Comparison of ENCODE assay signal across 18 cellular contexts in the genomic region with DNA sequence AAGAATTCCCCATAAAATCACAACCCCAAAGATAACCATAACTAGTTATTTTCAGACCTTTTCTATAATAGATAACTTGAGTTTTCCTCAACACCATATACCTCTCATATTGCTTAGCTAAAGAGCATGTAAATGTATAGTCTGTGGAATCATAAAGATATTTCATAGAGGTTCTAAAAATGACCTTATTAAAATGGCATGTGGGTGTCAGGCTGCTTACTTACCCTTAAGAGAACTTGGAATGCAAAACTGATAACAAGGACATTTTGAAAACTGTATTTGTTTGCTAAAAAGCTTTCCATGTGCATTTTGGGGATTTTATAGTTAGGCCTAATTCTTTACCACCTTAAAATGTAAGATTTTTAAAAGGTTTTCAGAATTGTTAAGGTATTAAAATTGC.
"Had no signal": no experiment of that assay in that cellular context is flagged by ENCODE, and none has a peak within 500 bp of the region (broad histone marks: within the 10 kb centered on the region; RNA-seq: fewer than 3 reads in every experiment).

No MANE protein-coding gene starts in this region.

- DNase-seq: activated CD4-positive, alpha-beta memory T cell treated with anti-CD3 and anti-CD28 coated beads for 36 hours; activated CD4-positive, alpha-beta T cell treated with anti-CD3 and anti-CD28 coated beads for 1 hour; activated naive CD4-positive, alpha-beta T cell treated with anti-CD3 and anti-CD28 coated beads for 36 hours; adrenal gland; dorsolateral prefrontal cortex; foreskin melanocyte; heart left ventricle; left ventricle myocardium superior; T-cell; T1000; tibial artery had no signal

- H3K4me3 ChIP-seq: adrenal gland, heart left ventricle, skin epidermis, tibial artery, vagina had no signal

- H2AFZ ChIP-seq: parathyroid adenoma had no signal

- H3K9me3 Mint-ChIP-seq: activated CD4-positive, alpha-beta memory T cell treated with anti-CD3 and anti-CD28 coated beads for 36 hours; activated naive CD4-positive, alpha-beta T cell treated with anti-CD3 and anti-CD28 coated beads for 36 hours; activated T-helper 1 cell treated with anti-CD3 and anti-CD28 coated beads, Interleukin-12 subunit alpha, Interleukin-12 subunit beta, Interleukin-2, Interleukin-4 antibody, amounts not matched to agents 30 ng/mL and 10 ng/mL and 1 ng/mL, durations not matched to agents 14 hours and 24 hours and 36 hours; neural crest cell; T-cell had no signal

- H3K36me3 ChIP-seq: adrenal gland, heart left ventricle, tibial artery, vagina had no signal

- H3K9me3 ChIP-seq: adrenal gland, heart left ventricle, tibial artery, vagina had no signal

- H3K27ac Mint-ChIP-seq: activated CD4-positive, alpha-beta memory T cell treated with anti-CD3 and anti-CD28 coated beads for 36 hours; activated naive CD4-positive, alpha-beta T cell treated with anti-CD3 and anti-CD28 coated beads for 36 hours; activated T-helper 1 cell treated with anti-CD3 and anti-CD28 coated beads, Interleukin-12 subunit alpha, Interleukin-12 subunit beta, Interleukin-2, Interleukin-4 antibody, amounts not matched to agents 30 ng/mL and 10 ng/mL and 1 ng/mL, durations not matched to agents 14 hours and 24 hours and 36 hours; T-cell had no signal

- H3K27me3 Mint-ChIP-seq: activated CD4-positive, alpha-beta memory T cell treated with anti-CD3 and anti-CD28 coated beads for 36 hours; T-cell had no signal

- H3K27me3 ChIP-seq: adrenal gland, dorsolateral prefrontal cortex, heart left ventricle, tibial artery, vagina had no signal

- ATAC-seq: esophagus mucosa, heart left ventricle, left ventricle myocardium superior, T-cell had no signal

- H3K9ac ChIP-seq: parathyroid adenoma had no signal

- H3K4me3 Mint-ChIP-seq: activated CD4-positive, alpha-beta memory T cell treated with anti-CD3 and anti-CD28 coated beads for 36 hours; activated naive CD4-positive, alpha-beta T cell treated with anti-CD3 and anti-CD28 coated beads for 36 hours; activated T-helper 1 cell treated with anti-CD3 and anti-CD28 coated beads, Interleukin-12 subunit alpha, Interleukin-12 subunit beta, Interleukin-2, Interleukin-4 antibody, amounts not matched to agents 30 ng/mL and 10 ng/mL and 1 ng/mL, durations not matched to agents 14 hours and 24 hours and 36 hours; neural crest cell; T-cell had no signal

- FAIRE-seq: endometrium had no signal

- H3K27ac ChIP-seq: adrenal gland, heart left ventricle, parathyroid adenoma, skin epidermis, tibial artery, vagina had no signal

- H3K36me3 Mint-ChIP-seq: activated CD4-positive, alpha-beta memory T cell treated with anti-CD3 and anti-CD28 coated beads for 36 hours; T-cell had no signal
